9 cellular contexts compared by ENCODE assay signal in genomic region chr14:33564774-33565630, GRCh38.
DNase-seq lines count a peak whose midpoint lies in the region; ATAC-seq and TF ChIP-seq lines count a peak whose summit lies in the region.
"Had no signal": no experiment of that assay in that cellular context is flagged by ENCODE, and none has a peak within 500 bp of the region (broad histone marks: within the 10 kb centered on the region; RNA-seq: fewer than 3 reads in every experiment).

No MANE protein-coding gene starts in this region.

- no peaks in the 10 kb centered on the region for H3K9me3 ChIP-seq in suprapubic skin

- peaks cover 16% of the 10 kb centered on the region for H3K4me1 ChIP-seq in suprapubic skin

- WGBS in suprapubic skin: 29% methylated on average over 3 of the region's 3 CpGs

- no peak for TF ChIP-seq POLR2A in suprapubic skin (IDR thresholded peaks at IDR 0.05)

- TF ChIP-seq CTCF in epithelial cell of proximal tubule (conservative IDR thresholded peaks at IDR 0.05; ENCODE audit: low read depth, low read length): no peak
- no peak for TF ChIP-seq CTCF in suprapubic skin (IDR thresholded peaks at IDR 0.05)

- ATAC-seq in GM18499 (IDR thresholded peaks at IDR 0.05; ENCODE audit: insufficient read depth, unreplicated experiment) (peak; percentile 73), HG02610 (IDR thresholded peaks at IDR 0.05; ENCODE audit: unreplicated experiment) (peak; percentile 94)

- H3K9me3 Mint-ChIP-seq in immature natural killer cell: peaks cover 0 to 21% (median 2%) of the 10 kb centered on the region in 6 donors
- H3K9me3 Mint-ChIP-seq: dendritic cell treated with granulocyte-macrophage colony-stimulating factor and Interleukin-4, amounts not matched to agents 40 ng/mL and 50 ng/mL, for 4 days had no signal

- no peak overlapping the region for H3K27ac ChIP-seq in suprapubic skin

- peaks cover 0 to 3% (median 0%) of the 10 kb centered on the region in 3 donors for H3K27me3 Mint-ChIP-seq in immature natural killer cell (ENCODE audit: low read depth in 3 of 3)
- H3K27me3 Mint-ChIP-seq: dendritic cell treated with granulocyte-macrophage colony-stimulating factor and Interleukin-4, amounts not matched to agents 40 ng/mL and 50 ng/mL, for 4 days had no signal

- H3K36me3 Mint-ChIP-seq in immature natural killer cell: no peaks in the 10 kb centered on the region

- peak; percentile 96 for DNase-seq in NCI-H2029 (lab: John Stamatoyannopoulos, UW)
- DNase-seq in epithelial cell of proximal tubule (ENCODE audit: low read depth): peak; percentile 82
- DNase-seq in NCI-H82 treated with DMSO at 0.1 percent for 48 hours (lab: John Stamatoyannopoulos, UW; ENCODE audit: unreplicated experiment): no peak
- DNase-seq in mucosa of gallbladder (ENCODE audit: low spot score): no peak
- no peak for DNase-seq in suprapubic skin (ENCODE audit: low spot score in 2 of 2)
- DNase-seq in immature natural killer cell: no peak

- H3K4me3 ChIP-seq in epithelial cell of proximal tubule (ENCODE audit: low read depth, low read length) (no peak overlapping the region), suprapubic skin (no peak overlapping the region)

- no peaks in the 10 kb centered on the region for H3K27me3 ChIP-seq in suprapubic skin

- no peak overlapping the region for H3K4me3 Mint-ChIP-seq in immature natural killer cell
- H3K4me3 Mint-ChIP-seq: dendritic cell treated with granulocyte-macrophage colony-stimulating factor and Interleukin-4, amounts not matched to agents 40 ng/mL and 50 ng/mL, for 4 days had no signal

- TF ChIP-seq EP300 in suprapubic skin (IDR thresholded peaks at IDR 0.05): no peak

- H3K4me1 Mint-ChIP-seq in immature natural killer cell: peaks cover 0 to 3% of the 10 kb centered on the region in 2 donors

- no peaks in the 10 kb centered on the region for H3K36me3 ChIP-seq in suprapubic skin

- no peak overlapping the region for H3K27ac Mint-ChIP-seq in immature natural killer cell
- H3K27ac Mint-ChIP-seq: dendritic cell treated with granulocyte-macrophage colony-stimulating factor and Interleukin-4, amounts not matched to agents 40 ng/mL and 50 ng/mL, for 4 days had no signal

Comparison
In these comparisons a context has a peak if more than half of its experiments do, and no peak if none do; other contexts are left out.
1. DNase-seq: peak in NCI-H2029 (single experiment) and epithelial cell of proximal tubule (single experiment); none in NCI-H82 treated with DMSO at 0.1 percent for 48 hours (single experiment), mucosa of gallbladder (single experiment), suprapubic skin (0 of 2) and immature natural killer cell (0 of 3).